ENCODE assay signal across 31 cellular contexts in genomic region chr4:74262522-74262921, GRCh38. TPM values are rescaled to one million over a fixed set of nuclear protein-coding genes. Genes with fewer than 3 reads are reported as not detected.
DNase-seq lines count a peak whose midpoint lies in the region; TF ChIP-seq lines count a peak whose summit lies in the region.
"Had no signal": no experiment of that assay in that cellular context is flagged by ENCODE, and none has a peak within 500 bp of the region (broad histone marks: within the 10 kb centered on the region; RNA-seq: fewer than 3 reads in every experiment).

No MANE protein-coding gene starts in this region.

- H3K4me3 Mint-ChIP-seq in nephron progenitor cell = no peak overlapping the region
- H3K4me3 Mint-ChIP-seq: activated naive CD8-positive, alpha-beta T cell treated with anti-CD3 and anti-CD28 coated beads for 36 hours; B cell; CD4-positive, alpha-beta memory T cell; central memory CD8-positive, alpha-beta T cell; natural killer cell treated with Interleukin-12 subunit alpha and Interleukin-12 subunit beta and Interleukin-15 and Interleukin-18, amount 100 ng/mL, for 72 hours had no signal

- no peaks in the 10 kb centered on the region for H3K4me1 Mint-ChIP-seq in nephron progenitor cell
- H3K4me1 Mint-ChIP-seq: B cell; CD4-positive, alpha-beta memory T cell; central memory CD8-positive, alpha-beta T cell had no signal

- no peaks in the 10 kb centered on the region for H3K27me3 ChIP-seq in osteoblast (ENCODE audit: insufficient read depth, low read length)
- H3K27me3 ChIP-seq: gastroesophageal sphincter, Peyer's patch, sigmoid colon, tibial nerve had no signal

- no peaks in the 10 kb centered on the region for H3K9me3 Mint-ChIP-seq in nephron progenitor cell
- H3K9me3 Mint-ChIP-seq: activated naive CD8-positive, alpha-beta T cell treated with anti-CD3 and anti-CD28 coated beads for 36 hours; central memory CD8-positive, alpha-beta T cell; natural killer cell treated with Interleukin-12 subunit alpha and Interleukin-12 subunit beta and Interleukin-15 and Interleukin-18, amount 100 ng/mL, for 72 hours had no signal

- no peak overlapping the region for H3K4me3 ChIP-seq in cardiac fibroblast (replicated peaks in 1 of 2; ENCODE audit: low read depth in 2 of 2, low read length in 2 of 2)
- no peak overlapping the region for H3K4me3 ChIP-seq in osteoblast (ENCODE audit: insufficient read depth, low read length)
- H3K4me3 ChIP-seq: gastroesophageal sphincter, Peyer's patch, sigmoid colon, tibial nerve had no signal

- no peak overlapping the region for H3K27ac ChIP-seq in osteoblast (ENCODE audit: low read depth, low read length)
- H3K27ac ChIP-seq: gastroesophageal sphincter, Peyer's patch, sigmoid colon, tibial nerve had no signal

- H3K27me3 Mint-ChIP-seq in nephron progenitor cell (ENCODE audit: low read depth, poor library complexity) = no peaks in the 10 kb centered on the region
- H3K27me3 Mint-ChIP-seq: activated naive CD8-positive, alpha-beta T cell treated with anti-CD3 and anti-CD28 coated beads for 36 hours; B cell; CD4-positive, alpha-beta memory T cell; central memory CD8-positive, alpha-beta T cell; natural killer cell treated with Interleukin-12 subunit alpha and Interleukin-12 subunit beta and Interleukin-15 and Interleukin-18, amount 100 ng/mL, for 72 hours had no signal

- H3K36me3 Mint-ChIP-seq in nephron progenitor cell (ENCODE audit: low read depth) = no peaks in the 10 kb centered on the region
- H3K36me3 Mint-ChIP-seq: activated naive CD8-positive, alpha-beta T cell treated with anti-CD3 and anti-CD28 coated beads for 36 hours; CD4-positive, alpha-beta memory T cell; natural killer cell treated with Interleukin-12 subunit alpha and Interleukin-12 subunit beta and Interleukin-15 and Interleukin-18, amount 100 ng/mL, for 72 hours had no signal

- H3K36me3 ChIP-seq in osteoblast (ENCODE audit: insufficient read depth, low read length) = no peaks in the 10 kb centered on the region
- H3K36me3 ChIP-seq: gastroesophageal sphincter, Peyer's patch, sigmoid colon had no signal

- H3K4me2 ChIP-seq in osteoblast (ENCODE audit: insufficient read depth, low read length) = no peak overlapping the region

- no peaks in the 10 kb centered on the region for H3K79me2 ChIP-seq in osteoblast (ENCODE audit: insufficient read depth, low read length)

- no peak for TF ChIP-seq CTCF in cardiac fibroblast (IDR thresholded peaks at IDR 0.05; ENCODE audit: low read depth, low read length)
- no peak for TF ChIP-seq CTCF in nephron progenitor cell (IDR thresholded peaks at IDR 0.05)
- TF ChIP-seq CTCF in osteoblast (IDR thresholded peaks at IDR 0.05; ENCODE audit: extremely low read depth, low read depth, low read length) = no peak

- H3K27ac Mint-ChIP-seq in nephron progenitor cell = no peak overlapping the region
- H3K27ac Mint-ChIP-seq: activated naive CD8-positive, alpha-beta T cell treated with anti-CD3 and anti-CD28 coated beads for 36 hours; B cell; CD4-positive, alpha-beta memory T cell; natural killer cell treated with Interleukin-12 subunit alpha and Interleukin-12 subunit beta and Interleukin-15 and Interleukin-18, amount 100 ng/mL, for 72 hours had no signal

- H2AFZ ChIP-seq in osteoblast (ENCODE audit: low read length) = no peak overlapping the region

- H3K9me3 ChIP-seq in osteoblast (ENCODE audit: low read depth, low read length) = no peaks in the 10 kb centered on the region
- H3K9me3 ChIP-seq: gastroesophageal sphincter, Peyer's patch, sigmoid colon, tibial nerve had no signal

- no peaks in the 10 kb centered on the region for H4K20me1 ChIP-seq in osteoblast (ENCODE audit: insufficient read depth, low read length)

- DNase-seq in NCI-H2196 (lab: John Stamatoyannopoulos, UW; ENCODE audit: unreplicated experiment) (peak; percentile 1), NCI-H2196 treated with DMSO at 0.1 percent for 48 hours (lab: John Stamatoyannopoulos, UW; ENCODE audit: unreplicated experiment) (no peak), NCI-H510A (lab: John Stamatoyannopoulos, UW) (peak; percentile 1), cardiac fibroblast (ENCODE audit: low read depth in 2 of 2) (peak; percentile 26 to 39), lung microvascular endothelial cell (ENCODE audit: low read depth in 2 of 2) (peak; percentile 27 to 33), nephron progenitor cell (no peak), osteoblast (ENCODE audit: insufficient read length, low spot score, missing footprints) (no peak)
- DNase-seq in stimulated activated CD4-positive, alpha-beta T cell treated with anti-CD3 and anti-CD28 coated beads, Interleukin-2, amount 100 ng/mL, for 48 hours = no peak
- DNase-seq: activated CD4-positive, alpha-beta T cell treated with anti-CD3 and anti-CD28 coated beads for 48 hours; activated gamma-delta T cell; activated naive CD8-positive, alpha-beta T cell treated with anti-CD3 and anti-CD28 coated beads for 36 hours; activated T-cell treated with anti-CD3 and anti-CD28 coated beads, Interleukin-2, amount 50 U/mL, for 1 hour; CD4-positive, alpha-beta memory T cell; hippocampal formation; KBM-7; left colon; mammary epithelial cell; MM.1S; NCI-H1436; NCI-H2171; NCI-H526; Peyer's patch; sigmoid colon; stimulated activated CD4-positive, alpha-beta T cell treated with anti-CD3 and anti-CD28 coated beads, Interleukin-4, amount 100 ng/mL, for 4 hours had no signal

- H3K4me1 ChIP-seq in osteoblast (ENCODE audit: insufficient read depth, low read length) = peaks cover 1% of the 10 kb centered on the region
- H3K4me1 ChIP-seq: gastroesophageal sphincter, Peyer's patch had no signal

RNA-seq across cellular contexts. Expression of gene EPGN, which starts 45.7 kb away (rescaled TPM):
- total RNA-seq in lung microvascular endothelial cell = under 0.01 TPM in 1 of 2 replicates, not detected in the other
- 1.1 and 1.2 TPM in 2 replicates for total RNA-seq in osteoblast
- total RNA-seq: activated CD8-positive, alpha-beta memory T cell treated with anti-CD3 and anti-CD28 coated beads for 36 hours; activated naive CD8-positive, alpha-beta T cell treated with anti-CD3 and anti-CD28 coated beads for 36 hours; left colon; mucosa of gallbladder; Peyer's patch; sigmoid colon had no signal

Comparison
In these comparisons a context has a peak if more than half of its experiments do, and no peak if none do; other contexts are left out.
1. DNase-seq: peak in NCI-H2196 (single experiment), NCI-H510A (single experiment), cardiac fibroblast (2 of 2) and lung microvascular endothelial cell (2 of 2); none in NCI-H2196 treated with DMSO at 0.1 percent for 48 hours (single experiment), stimulated activated CD4-positive, alpha-beta T cell treated with anti-CD3 and anti-CD28 coated beads, Interleukin-2, amount 100 ng/mL, for 48 hours (0 of 2), nephron progenitor cell (single experiment) and osteoblast (single experiment).